Comparison of ENCODE assay signal across 16 cellular contexts in genomic region chr1:183106166-183106565, GRCh38.
"Had no signal": no experiment of that assay in that cellular context is flagged by ENCODE, and none has a peak within 500 bp of the region (broad histone marks: within the 10 kb centered on the region; RNA-seq: fewer than 3 reads in every experiment).

No MANE protein-coding gene starts in this region.

- H3K9me3 ChIP-seq: mucosa of descending colon had no signal

- H3K9me3 Mint-ChIP-seq: activated naive CD4-positive, alpha-beta T cell treated with anti-CD3 and anti-CD28 coated beads, Interleukin-2, amount 50 U/mL, for 24 hours; nephron; stimulated activated naive CD8-positive, alpha-beta T cell treated with anti-CD3 and anti-CD28 coated beads, Interleukin-15, amount 100 ng/mL, for 72 hours had no signal

- H3K4me3 Mint-ChIP-seq: activated naive CD4-positive, alpha-beta T cell treated with anti-CD3 and anti-CD28 coated beads, Interleukin-2, amount 50 U/mL, for 24 hours; nephron; stimulated activated naive CD8-positive, alpha-beta T cell treated with anti-CD3 and anti-CD28 coated beads, Interleukin-15, amount 100 ng/mL, for 72 hours had no signal

- H3K4me1 Mint-ChIP-seq: activated naive CD4-positive, alpha-beta T cell treated with anti-CD3 and anti-CD28 coated beads, Interleukin-2, amount 50 U/mL, for 24 hours; stimulated activated naive CD8-positive, alpha-beta T cell treated with anti-CD3 and anti-CD28 coated beads, Interleukin-15, amount 100 ng/mL, for 72 hours had no signal

- DNase-seq: activated effector memory CD4-positive, alpha-beta T cell treated with Interleukin-2 at 50 U/mL for 16 hours; activated T-cell treated with anti-CD3 and anti-CD28 coated beads, Interleukin-2, amount 50 U/mL, for 1 hour; effector CD4-positive, alpha-beta T cell; mammary epithelial cell; mucosa of descending colon; occipital lobe; stimulated activated CD4-positive, alpha-beta T cell treated with anti-CD3 and anti-CD28 coated beads, Interleukin-15, amount 100 ng/mL, for 24 hours; stimulated activated CD4-positive, alpha-beta T cell treated with anti-CD3 and anti-CD28 coated beads, Interleukin-4, amount 100 ng/mL, for 4 hours; stimulated activated naive CD8-positive, alpha-beta T cell treated with anti-CD3 and anti-CD28 coated beads, Interleukin-15, amount 100 ng/mL, for 72 hours had no signal

- H3K27me3 Mint-ChIP-seq: stimulated activated naive CD8-positive, alpha-beta T cell treated with anti-CD3 and anti-CD28 coated beads, Interleukin-15, amount 100 ng/mL, for 72 hours had no signal

- H3K4me3 ChIP-seq: mucosa of descending colon had no signal

- ATAC-seq: activated CD4-positive, CD25-positive, alpha-beta regulatory T cell treated with anti-CD3 and anti-CD28 coated beads, Interleukin-2, amount 50 U/mL, for 24 hours; stimulated activated naive CD8-positive, alpha-beta T cell treated with anti-CD3 and anti-CD28 coated beads, Interleukin-15, amount 100 ng/mL, for 72 hours had no signal

- H3K27ac Mint-ChIP-seq: activated naive CD4-positive, alpha-beta T cell treated with anti-CD3 and anti-CD28 coated beads, Interleukin-2, amount 50 U/mL, for 24 hours; nephron; stimulated activated naive CD8-positive, alpha-beta T cell treated with anti-CD3 and anti-CD28 coated beads, Interleukin-15, amount 100 ng/mL, for 72 hours had no signal

- H3K36me3 Mint-ChIP-seq: activated naive CD4-positive, alpha-beta T cell treated with anti-CD3 and anti-CD28 coated beads, Interleukin-2, amount 50 U/mL, for 24 hours had no signal

- FAIRE-seq: bronchial epithelial cell, colon, endothelial cell of umbilical vein, urothelium cell line had no signal
